Comparison of ENCODE assay signal across 8 cellular contexts in genomic region chr19:6521718-6522646, GRCh38. TPM values are rescaled to one million over a fixed set of nuclear protein-coding genes. Genes with fewer than 3 reads are reported as not detected.
DNase-seq lines count a peak whose midpoint lies in the region; ATAC-seq and TF ChIP-seq lines count a peak whose summit lies in the region.

No MANE protein-coding gene starts in this region.

- H3K9me3 Mint-ChIP-seq in naive thymus-derived CD4-positive, alpha-beta T cell: no peaks in the 10 kb centered on the region

- H3K79me2 ChIP-seq in MM.1S (ENCODE audit: low read length): no peaks in the 10 kb centered on the region

- no peak for TF ChIP-seq CTCF in MM.1S (IDR thresholded peaks at IDR 0.05; ENCODE audit: low read length)

- CTCF ChIA-PET in naive thymus-derived CD4-positive, alpha-beta T cell (lab: Charles Lee): interaction anchor here (0.6 kb wide), 1 partner anchor 1126 kb away, joined by 5 read pairs; no protein-coding TSS in a partner anchor

- peaks cover 18 to 31% (median 26%) of the 10 kb centered on the region in 7 donors for H3K4me1 Mint-ChIP-seq in naive thymus-derived CD4-positive, alpha-beta T cell

- no peaks in the 10 kb centered on the region for H3K36me3 ChIP-seq in naive thymus-derived CD4-positive, alpha-beta T cell (ENCODE audit: control insufficient read depth in 2 of 3, insufficient read depth in 3 of 3, low read length in 3 of 3)
- H3K36me3 ChIP-seq in MM.1S (replicated peaks; ENCODE audit: insufficient read depth, low read length): no peaks in the 10 kb centered on the region

- no peaks in the 10 kb centered on the region for H3K27me3 ChIP-seq in naive thymus-derived CD4-positive, alpha-beta T cell (ENCODE audit: control insufficient read depth in 2 of 2, insufficient read depth in 2 of 2, low read length in 2 of 2)
- H3K27me3 ChIP-seq in MM.1S (replicated peaks; ENCODE audit: insufficient read depth, low read length): no peaks in the 10 kb centered on the region

- POLR2A ChIA-PET in naive thymus-derived CD4-positive, alpha-beta T cell (lab: Charles Lee): interaction anchor here (0.6 kb wide), 1 partner anchor 100 kb away, joined by 3 read pairs; no protein-coding TSS in a partner anchor

- H3K4me3 Mint-ChIP-seq in naive thymus-derived CD4-positive, alpha-beta T cell: no peak overlapping the region

- H3K4me3 ChIP-seq in naive thymus-derived CD4-positive, alpha-beta T cell (ENCODE audit: low read length): no peak overlapping the region
- no peak overlapping the region for H3K4me3 ChIP-seq in MM.1S (ENCODE audit: low read length)

- no peaks in the 10 kb centered on the region for H3K9me2 ChIP-seq in MM.1S (replicated peaks; ENCODE audit: insufficient read depth, low read length)

- no peaks in the 10 kb centered on the region for H3K9me3 ChIP-seq in naive thymus-derived CD4-positive, alpha-beta T cell (ENCODE audit: control insufficient read depth in 2 of 3, low read length in 3 of 3)
- H3K9me3 ChIP-seq in MM.1S (replicated peaks; ENCODE audit: insufficient read depth, low read length): no peaks in the 10 kb centered on the region

- ATAC-seq in HG03354 (IDR thresholded peaks at IDR 0.05; ENCODE audit: poor library complexity, severe bottlenecking, unreplicated experiment): peak; percentile 57
- ATAC-seq in naive thymus-derived CD4-positive, alpha-beta T cell: peak; percentile 88

- H3K27me3 Mint-ChIP-seq in naive thymus-derived CD4-positive, alpha-beta T cell: no peaks in the 10 kb centered on the region

- H3K4me2 ChIP-seq in MM.1S (ENCODE audit: low read depth, low read length): no peak overlapping the region

- peak overlapping the region in 1 of 9 donors; percentile 43 for H3K27ac Mint-ChIP-seq in naive thymus-derived CD4-positive, alpha-beta T cell

- no peaks in the 10 kb centered on the region for H4K20me1 ChIP-seq in MM.1S (ENCODE audit: insufficient read depth, low read length)

- peaks cover 12 to 15% of the 10 kb centered on the region in 2 donors for H3K4me1 ChIP-seq in naive thymus-derived CD4-positive, alpha-beta T cell (ENCODE audit: control insufficient read depth in 2 of 2, insufficient read depth in 2 of 2, low read length in 2 of 2)
- H3K4me1 ChIP-seq in MM.1S (ENCODE audit: low read length): peaks cover 14% of the 10 kb centered on the region

- peaks cover 17% of the 10 kb centered on the region for H3F3A ChIP-seq in MM.1S (ENCODE audit: insufficient read depth, low read length)

- H3K36me3 Mint-ChIP-seq in naive thymus-derived CD4-positive, alpha-beta T cell: no peaks in the 10 kb centered on the region

- H2AFZ ChIP-seq in MM.1S (ENCODE audit: low read length): no peak overlapping the region

- intact Hi-C loops in naive thymus-derived CD4-positive, alpha-beta T cell (cut with micrococcal nuclease): no loop called here

- peak; percentile 62 for DNase-seq in stimulated activated naive CD4-positive, alpha-beta T cell treated with Interleukin-2 at 50 U/mL for 16 hours (lab: John Stamatoyannopoulos, UW)
- no peak for DNase-seq in stimulated activated naive CD4-positive, alpha-beta T cell (lab: John Stamatoyannopoulos, UW)
- peak; percentile 49 to 60 for DNase-seq in activated CD8-positive, alpha-beta memory T cell treated with anti-CD3 and anti-CD28 coated beads for 1 hour (ENCODE audit: extremely low read depth in 1 of 2, low read depth in 1 of 2)
- DNase-seq in naive thymus-derived CD4-positive, alpha-beta T cell: no peak
- DNase-seq in MM.1S (no peak), NCI-H187 treated with DMSO at 0.1 percent for 48 hours (lab: John Stamatoyannopoulos, UW) (no peak), cortex of kidney (lab: John Stamatoyannopoulos, UW) (no peak)

- no peak overlapping the region for H3K27ac ChIP-seq in naive thymus-derived CD4-positive, alpha-beta T cell (ENCODE audit: low read depth, low read length)
- no peak overlapping the region for H3K27ac ChIP-seq in MM.1S (ENCODE audit: low read length)

- no peak overlapping the region for H3K9ac ChIP-seq in MM.1S (ENCODE audit: low read length)

RNA-seq across cellular contexts. Expression of gene TNFSF9, which starts 8.8 kb away (rescaled TPM):
- total RNA-seq in naive thymus-derived CD4-positive, alpha-beta T cell: 1 to 10 TPM in 3 of 5 experiments, under 1 TPM in 1, not detected in 1; 0.38 to 3.9 (median 3.0) TPM
- polyA plus RNA-seq in naive thymus-derived CD4-positive, alpha-beta T cell: not detected

RNA-seq across cellular contexts. Expression of gene TUBB4A, which starts 19.9 kb away (rescaled TPM):
- total RNA-seq in naive thymus-derived CD4-positive, alpha-beta T cell: 1 to 10 TPM; 1.5 to 7.6 (median 2.6) TPM
- 1 to 10 TPM; 1.5 to 4.5 TPM for polyA plus RNA-seq in naive thymus-derived CD4-positive, alpha-beta T cell

RNA-seq across cellular contexts. Expression of gene DENND1C, which starts 40.4 kb away (rescaled TPM):
- 100 to 1,000 TPM; 106 to 142 (median 118) TPM for total RNA-seq in naive thymus-derived CD4-positive, alpha-beta T cell
- polyA plus RNA-seq in naive thymus-derived CD4-positive, alpha-beta T cell: 100 to 1,000 TPM in 1 of 2 donors, 10 to 100 TPM in 1; 57.3 to 142 TPM

RNA-seq across cellular contexts. Expression of gene CRB3, which starts 57.9 kb away (rescaled TPM):
- total RNA-seq in naive thymus-derived CD4-positive, alpha-beta T cell: 1 to 10 TPM in 4 of 5 experiments, under 1 TPM in 1; 0.44 to 8.6 (median 5.7) TPM
- 10 to 100 TPM in 1 of 2 donors, 1 to 10 TPM in 1; 6.5 to 10.1 TPM for polyA plus RNA-seq in naive thymus-derived CD4-positive, alpha-beta T cell

Comparison
In these comparisons a context has a peak if more than half of its experiments do, and no peak if none do; other contexts are left out.
1. DNase-seq: peak in stimulated activated naive CD4-positive, alpha-beta T cell treated with Interleukin-2 at 50 U/mL for 16 hours (single experiment) and activated CD8-positive, alpha-beta memory T cell treated with anti-CD3 and anti-CD28 coated beads for 1 hour (2 of 2); none in stimulated activated naive CD4-positive, alpha-beta T cell (0 of 6), naive thymus-derived CD4-positive, alpha-beta T cell (0 of 9), MM.1S (single experiment), NCI-H187 treated with DMSO at 0.1 percent for 48 hours (single experiment) and cortex of kidney (single experiment).